ENCODE assay signal across 19 cellular contexts in genomic region chr11:17770917-17771316, GRCh38. TPM values are rescaled to one million over a fixed set of nuclear protein-coding genes. Genes with fewer than 3 reads are reported as not detected.
DNase-seq lines count a peak whose midpoint lies in the region; ATAC-seq and TF ChIP-seq lines count a peak whose summit lies in the region.
"Had no signal": no experiment of that assay in that cellular context is flagged by ENCODE, and none has a peak within 500 bp of the region (broad histone marks: within the 10 kb centered on the region; RNA-seq: fewer than 3 reads in every experiment).

No MANE protein-coding gene starts in this region.

- CTCF ChIA-PET in IMR-90 (lab: Yijun Ruan, JAX): interaction anchor here (1.1 to 1.6 kb wide), 3 partner anchors 75 to 207 kb away, joined by 3 to 7 read pairs (median 4); no protein-coding TSS in a partner anchor

- no peak overlapping the region for H3K27ac ChIP-seq in IMR-90 (ENCODE audit: insufficient read depth, low read length)
- H3K27ac ChIP-seq in gastrocnemius medialis: no peak overlapping the region
- H3K27ac ChIP-seq: body of pancreas had no signal

- H2BK120ac ChIP-seq in IMR-90 (ENCODE audit: low read depth, low read length): no peak overlapping the region

- H3K4me3 ChIP-seq in IMR-90 (ENCODE audit: insufficient read depth, low read depth, low read length) (no peak overlapping the region), astrocyte of the cerebellum (ENCODE audit: low read depth, low read length) (no peak overlapping the region), fibroblast of mammary gland (ENCODE audit: control insufficient read depth, low read depth, low read length) (no peak overlapping the region), gastrocnemius medialis (no peak overlapping the region)
- H3K4me3 ChIP-seq: body of pancreas had no signal

- H3K27me3 ChIP-seq in IMR-90 (ENCODE audit: control insufficient read depth, insufficient read depth, low read length) (peaks cover 4% of the 10 kb centered on the region; the same call in 1 of the 2 replicates), gastrocnemius medialis (no peaks in the 10 kb centered on the region)
- H3K27me3 ChIP-seq: body of pancreas had no signal

- H2BK15ac ChIP-seq in IMR-90 (ENCODE audit: low read depth, low read length): no peak overlapping the region

- intact Hi-C loops in IMR-90 (cut with micrococcal nuclease): loop anchor here (1.0 to 2.0 kb wide), 2 partner anchors 76 to 207 kb away; no protein-coding TSS in a partner anchor
- intact Hi-C loops in gastrocnemius medialis (cut with DNase I; ENCODE audit: low total_unique reads): loop anchor here (1.0 to 2.0 kb wide), 2 partner anchors 76 to 208 kb away; no protein-coding TSS in a partner anchor

- TF ChIP-seq RAD21 in IMR-90 (IDR thresholded peaks at IDR 0.05; ENCODE audit: low read length): peak; percentile 60

- dilution Hi-C loops in IMR-90 (cut with HindIII; ENCODE audit: low sequenced_read_pairs, unreplicated experiment): no loop called here

- no peak overlapping the region for H4K5ac ChIP-seq in IMR-90 (ENCODE audit: low read depth, low read length)

- H3K9me3 ChIP-seq in IMR-90 (ENCODE audit: control insufficient read depth, insufficient read depth, low read length) (no peaks in the 10 kb centered on the region), gastrocnemius medialis (no peaks in the 10 kb centered on the region)
- H3K9me3 ChIP-seq: body of pancreas, Caco-2 had no signal

- H3K4me2 ChIP-seq in IMR-90 (ENCODE audit: low read depth, low read length): no peak overlapping the region

- no TSS peak for BruUV-seq in IMR-90 (replicated peaks; lab: Mats Ljungman, UMichigan)

- H3K56ac ChIP-seq in IMR-90 (ENCODE audit: extremely low read depth, insufficient read depth, low read length): no peak overlapping the region

- H4K20me1 ChIP-seq in IMR-90 (ENCODE audit: insufficient read depth, low read length): no peaks in the 10 kb centered on the region

- no peak overlapping the region for H3K18ac ChIP-seq in IMR-90 (ENCODE audit: low read depth, low read length)

- no peak overlapping the region for H2AFZ ChIP-seq in IMR-90 (replicated peaks; ENCODE audit: low read length, poor library complexity)

- H3K9me1 ChIP-seq in IMR-90 (ENCODE audit: insufficient read depth, low read length): no peaks in the 10 kb centered on the region

- TF ChIP-seq POLR2A in IMR-90 (IDR thresholded peaks at IDR 0.05; ENCODE audit: low read depth, low read length): no peak
- no peak for TF ChIP-seq POLR2A in gastrocnemius medialis (IDR thresholded peaks at IDR 0.05)

- no peak overlapping the region for H4K8ac ChIP-seq in IMR-90 (ENCODE audit: low read depth in 2 of 2, low read length in 2 of 2)

- no peak overlapping the region for H2AK9ac ChIP-seq in IMR-90 (replicated peaks; ENCODE audit: low read depth, low read length, poor library complexity)

- H4K91ac ChIP-seq in IMR-90 (ENCODE audit: insufficient read depth, low read depth, low read length): no peak overlapping the region

- DNase-seq in IMR-90 (peak; percentile 27), astrocyte of the cerebellum (ENCODE audit: low read depth) (no peak), fibroblast of mammary gland (ENCODE audit: low read depth) (peak; percentile 27), gastrocnemius medialis (no peak), A172 (ENCODE audit: low spot score) (no peak)
- DNase-seq: activated CD4-positive, alpha-beta T cell treated with anti-CD3 and anti-CD28 coated beads for 48 hours; body of pancreas; HCEC 1CT; left colon; RPMI8226; stimulated activated CD4-positive, alpha-beta T cell treated with anti-CD3 and anti-CD28 coated beads, Interleukin-4, amount 100 ng/mL, for 4 hours had no signal

- no peak overlapping the region for H2AK5ac ChIP-seq in IMR-90 (ENCODE audit: low read depth, low read length)

- 0 out of 2 replicates have a peak, but pooled peaks have one; percentile 33 for ATAC-seq in IMR-90 (ENCODE audit: low read depth)
- peak; percentile 45 for ATAC-seq in gastrocnemius medialis
- no peak for ATAC-seq in GM18498 (IDR thresholded peaks at IDR 0.05; ENCODE audit: unreplicated experiment)
- ATAC-seq in HG03097 (IDR thresholded peaks at IDR 0.05; ENCODE audit: low FRiP score, unreplicated experiment): no peak
- ATAC-seq: body of pancreas had no signal

- no peak overlapping the region for H2BK5ac ChIP-seq in IMR-90 (ENCODE audit: low read depth, low read length, poor library complexity, severe bottlenecking)

- no peak overlapping the region for H2BK20ac ChIP-seq in IMR-90 (ENCODE audit: low read depth, low read length)

- H3K14ac ChIP-seq in IMR-90 (replicated peaks; ENCODE audit: low read depth, low read length): no peak overlapping the region

- H3K4ac ChIP-seq in IMR-90 (ENCODE audit: low read depth, low read length): no peak overlapping the region

- no peak overlapping the region for H3K9ac ChIP-seq in IMR-90 (ENCODE audit: low read depth, low read length)

- H3K23ac ChIP-seq in IMR-90 (ENCODE audit: low read depth, low read length): no peak overlapping the region

- in situ Hi-C loops in IMR-90 (cut with MboI; ENCODE audit: low sequenced_read_pairs) (no loop called here), astrocyte of the cerebellum (cut with HindIII; ENCODE audit: low sequenced_read_pairs) (loop anchor here (5.0 kb wide), 1 partner anchor 36 kb away; no protein-coding TSS in a partner anchor), gastrocnemius medialis (cut with MboI; ENCODE audit: low sequenced_read_pairs in 4 of 4) (no loop called here)

- TF ChIP-seq CTCF in IMR-90 (conservative IDR thresholded peaks at IDR 0.05; ENCODE audit: low read depth, low read length) (peak; percentile 46), astrocyte of the cerebellum (IDR thresholded peaks at IDR 0.05; ENCODE audit: low read depth, low read length, missing control alignments) (peak; percentile 31), fibroblast of mammary gland (conservative IDR thresholded peaks at IDR 0.05; ENCODE audit: control insufficient read depth, insufficient read depth, low read depth, low read length) (peak; percentile 38), gastrocnemius medialis (IDR thresholded peaks at IDR 0.05 in 4 of 5, conservative IDR thresholded peaks at IDR 0.05 in 1 of 5) (peak in 3 of 5 experiments; percentile 11 to 40 (median 26))

- POLR2A ChIA-PET in IMR-90 (lab: Charles Lee; ENCODE audit: unreplicated experiment): no interaction called here

- H3K36me3 ChIP-seq in IMR-90 (ENCODE audit: control insufficient read depth, insufficient read depth, low read length) (no peaks in the 10 kb centered on the region), gastrocnemius medialis (no peaks in the 10 kb centered on the region)

- no peaks in the 10 kb centered on the region for H3K79me1 ChIP-seq in IMR-90 (ENCODE audit: low read depth in 1 of 2, low read length in 2 of 2)

- H3K4me1 ChIP-seq in IMR-90 (ENCODE audit: control insufficient read depth, insufficient read depth, low read length) (no peaks in the 10 kb centered on the region), gastrocnemius medialis (no peaks in the 10 kb centered on the region)

TF ChIP-seq in IMR-90, 13 proteins besides CTCF, POLR2A, EP300 and RAD21:
- TF ChIP-seq MXI1 (IDR thresholded peaks at IDR 0.05; ENCODE audit: borderline replicate concordance, low read depth, low read length): no peak
- TF ChIP-seq CHD1 (IDR thresholded peaks at IDR 0.05; ENCODE audit: low read depth, low read length): no peak
- no peak for TF ChIP-seq FOS (IDR thresholded peaks at IDR 0.05; ENCODE audit: low read depth, low read length)
- TF ChIP-seq BHLHE40 (IDR thresholded peaks at IDR 0.05; ENCODE audit: low read depth, low read length): no peak
- TF ChIP-seq RFX5 (IDR thresholded peaks at IDR 0.05; ENCODE audit: low read depth, low read length): no peak
- TF ChIP-seq SMC3 (IDR thresholded peaks at IDR 0.05; ENCODE audit: low read depth, low read length): peak; percentile 54
- no peak for TF ChIP-seq NFE2L2 (IDR thresholded peaks at IDR 0.05; ENCODE audit: low read depth, low read length)

RNA-seq across cellular contexts. Expression of gene KCNC1, which starts 36.3 kb away (rescaled TPM):
- total RNA-seq in IMR-90 (2012; rRNA removed) (not detected in 2 replicates), gastrocnemius medialis (under 1 TPM; 0.03 to 0.53 (median 0.15) TPM)
- 0.03 and 0.11 TPM in 2 replicates for polyA plus RNA-seq in IMR-90 (2012; rRNA removed)
- polyA plus RNA-seq in IMR-90 (2012; cell fraction: cytosol; rRNA removed): 0.02 and 0.10 TPM in 2 replicates
- polyA plus RNA-seq in IMR-90 (2012; cell fraction: nucleus; rRNA removed; ENCODE audit: low replicate concordance): 0.11 and 0.22 TPM in 2 replicates
- total RNA-seq in A172 (2014; rRNA removed; shearing (Covaris generic)): not detected in 2 replicates
- total RNA-seq: endothelial cell of umbilical vein, NCI-H460 had no signal
- polyA plus RNA-seq: BJ, endothelial cell of umbilical vein had no signal

RNA-seq across cellular contexts. Expression of gene MYOD1, which starts 51.5 kb away (rescaled TPM):
- total RNA-seq in IMR-90 (2012; rRNA removed): not detected in 2 replicates
- polyA plus RNA-seq in IMR-90 (2012; rRNA removed): not detected in 2 replicates
- not detected in 2 replicates for polyA plus RNA-seq in IMR-90 (2012; cell fraction: cytosol; rRNA removed)
- not detected in 2 replicates for polyA plus RNA-seq in IMR-90 (2012; cell fraction: nucleus; rRNA removed; ENCODE audit: low replicate concordance)
- total RNA-seq in gastrocnemius medialis: 10 to 100 TPM in 2 of 4 donors, 1 to 10 TPM in 2; 3.5 to 20.6 (median 10.4) TPM
- not detected in 2 replicates for total RNA-seq in A172 (2014; rRNA removed; shearing (Covaris generic))
- total RNA-seq: body of pancreas, Caco-2, endothelial cell of umbilical vein, left colon, mesothelial cell of epicardium, progenitor cell of endocrine pancreas had no signal
- polyA plus RNA-seq: BJ, endothelial cell of umbilical vein had no signal

Comparison
In these comparisons a context has a peak if more than half of its experiments do, and no peak if none do; other contexts are left out.
1. ATAC-seq: peak in IMR-90 (single experiment) and gastrocnemius medialis (2 of 2); none in GM18498 (single experiment) and HG03097 (single experiment).
2. DNase-seq: peak in IMR-90 (single experiment) and fibroblast of mammary gland (single experiment); none in astrocyte of the cerebellum (single experiment), gastrocnemius medialis (0 of 2) and A172 (single experiment).
3. Peak in every context shown above with its lines, with median percentiles within 50 percentile points of each other: CTCF ChIP-seq.